Comparison of ENCODE assay signal across 8 cellular contexts in the genomic region with DNA sequence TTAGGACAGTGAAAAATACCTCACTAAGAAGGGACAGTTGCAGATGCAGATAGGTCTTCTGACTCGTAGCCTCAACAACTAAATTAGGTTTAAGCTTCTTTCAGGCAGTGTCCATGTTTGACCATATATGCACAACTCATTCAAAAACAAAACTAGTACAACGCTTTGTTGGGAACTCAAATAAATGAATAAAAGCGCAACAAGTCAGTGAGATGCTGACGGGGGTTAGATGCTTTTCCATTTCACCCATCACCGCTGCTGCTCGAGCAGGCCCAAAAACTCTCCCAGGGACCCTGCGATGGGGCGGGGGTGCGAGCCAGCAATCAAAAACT. TPM values are rescaled to one million over a fixed set of nuclear protein-coding genes. Genes with fewer than 3 reads are reported as not detected.
DNase-seq lines count a peak whose midpoint lies in the region; ATAC-seq and TF ChIP-seq lines count a peak whose summit lies in the region.

No MANE protein-coding gene starts in this region.

- H3K36me3 ChIP-seq in mesodermal cell (ENCODE audit: control insufficient read depth, insufficient read depth, low read length) = peaks cover 25% of the 10 kb centered on the region

- H3K36me3 Mint-ChIP-seq in MCF 10A (ENCODE audit: insufficient read depth, unreplicated experiment) = peaks cover 12% of the 10 kb centered on the region

- no peaks in the 10 kb centered on the region for H3K9me3 ChIP-seq in mesodermal cell (ENCODE audit: control insufficient read depth, low read length)

- peaks cover 30% of the 10 kb centered on the region for H3K4me1 Mint-ChIP-seq in MCF 10A (ENCODE audit: insufficient read depth, unreplicated experiment)

- peak overlapping the region; percentile 62 for H3K4me3 ChIP-seq in mesodermal cell (ENCODE audit: extremely low read depth, insufficient read depth, low read length, poor library complexity, severe bottlenecking)

- H3K4me1 ChIP-seq in mesodermal cell (ENCODE audit: control insufficient read depth, insufficient read depth, low read length, poor library complexity, severe bottlenecking) = no peaks in the 10 kb centered on the region

- no TSS peak for BruUV-seq in MCF 10A (replicated peaks; lab: Mats Ljungman, UMichigan)

- TF ChIP-seq CTCF in 22Rv1 (IDR thresholded peaks at IDR 0.05) (no peak), MCF 10A (IDR thresholded peaks at IDR 0.05; ENCODE audit: unreplicated experiment) (no peak)

- POLR2A ChIA-PET in MCF 10A (lab: Yijun Ruan, JAX) = interaction anchor here (0.6 to 2.6 kb wide), 7 partner anchors 10 to 1425 kb away, joined by 3 to 12 read pairs (median 3); no protein-coding TSS in a partner anchor

- DNase-seq in MCF 10A (ENCODE audit: unreplicated experiment) = no peak
- no peak for DNase-seq in NCI-H446 (lab: John Stamatoyannopoulos, UW)
- no peak for DNase-seq in DMS53 (lab: John Stamatoyannopoulos, UW)
- no peak for DNase-seq in pons (ENCODE audit: low spot score)

- no peak overlapping the region for H3K27ac Mint-ChIP-seq in MCF 10A (ENCODE audit: low read depth, unreplicated experiment)

- H3K27ac ChIP-seq in 22Rv1 = peak overlapping the region; percentile 76
- peak overlapping the region; percentile 84 for H3K27ac ChIP-seq in mesodermal cell (ENCODE audit: low read depth, low read length, severe bottlenecking)

- ATAC-seq in HG03045 (IDR thresholded peaks at IDR 0.05; ENCODE audit: unreplicated experiment) = peak; percentile 0
- no peak for ATAC-seq in HG03460 (IDR thresholded peaks at IDR 0.05; ENCODE audit: unreplicated experiment)

- H3K27me3 Mint-ChIP-seq in MCF 10A (ENCODE audit: insufficient read depth, unreplicated experiment) = no peaks in the 10 kb centered on the region

- CTCF ChIA-PET in MCF 10A (lab: Yijun Ruan, JAX) = interaction anchor here (0.5 to 1.8 kb wide), 11 partner anchors 9 to 321 kb away, joined by 3 to 11 read pairs (median 6); no protein-coding TSS in a partner anchor

- WGBS in mesodermal cell (ENCODE audit: insufficient coverage in 2 of 2), 2 experiments = 6 to 9% methylated on average over 7 to 8 of the region's 9 CpGs

- no peaks in the 10 kb centered on the region for H3K9me3 Mint-ChIP-seq in MCF 10A (ENCODE audit: unreplicated experiment)

- peak overlapping the region; percentile 88 for H3K4me3 Mint-ChIP-seq in MCF 10A (ENCODE audit: unreplicated experiment)

- intact Hi-C loops in MCF 10A (cut with micrococcal nuclease) = no loop called here

RNA-seq across cellular contexts. Expression of a gene that starts 0.6 kb away (rescaled TPM):
- total RNA-seq in MCF 10A (2022) = 16.2 and 22.5 TPM in 2 replicates
- 41.5 TPM for polyA plus RNA-seq in mesodermal cell (2013, experiment 1 of 2)
- 50.0 TPM for polyA plus RNA-seq in mesodermal cell (2013, experiment 2 of 2)

RNA-seq across cellular contexts. Expression of a gene that starts 20.1 kb away (rescaled TPM):
- not detected in 2 replicates for total RNA-seq in MCF 10A (2022)
- polyA plus RNA-seq in mesodermal cell (2013, experiment 1 of 2) = 0.26 TPM
- polyA plus RNA-seq in mesodermal cell (2013, experiment 2 of 2) = not detected

RNA-seq across cellular contexts. Expression of a gene that starts 53.5 kb away (rescaled TPM):
- 1.4 and 3.4 TPM in 2 replicates for total RNA-seq in MCF 10A (2022)
- 17.1 TPM for polyA plus RNA-seq in mesodermal cell (2013, experiment 1 of 2)
- 11.3 TPM for polyA plus RNA-seq in mesodermal cell (2013, experiment 2 of 2)
